ENCODE assay signal across 30 cellular contexts in the genomic region with DNA sequence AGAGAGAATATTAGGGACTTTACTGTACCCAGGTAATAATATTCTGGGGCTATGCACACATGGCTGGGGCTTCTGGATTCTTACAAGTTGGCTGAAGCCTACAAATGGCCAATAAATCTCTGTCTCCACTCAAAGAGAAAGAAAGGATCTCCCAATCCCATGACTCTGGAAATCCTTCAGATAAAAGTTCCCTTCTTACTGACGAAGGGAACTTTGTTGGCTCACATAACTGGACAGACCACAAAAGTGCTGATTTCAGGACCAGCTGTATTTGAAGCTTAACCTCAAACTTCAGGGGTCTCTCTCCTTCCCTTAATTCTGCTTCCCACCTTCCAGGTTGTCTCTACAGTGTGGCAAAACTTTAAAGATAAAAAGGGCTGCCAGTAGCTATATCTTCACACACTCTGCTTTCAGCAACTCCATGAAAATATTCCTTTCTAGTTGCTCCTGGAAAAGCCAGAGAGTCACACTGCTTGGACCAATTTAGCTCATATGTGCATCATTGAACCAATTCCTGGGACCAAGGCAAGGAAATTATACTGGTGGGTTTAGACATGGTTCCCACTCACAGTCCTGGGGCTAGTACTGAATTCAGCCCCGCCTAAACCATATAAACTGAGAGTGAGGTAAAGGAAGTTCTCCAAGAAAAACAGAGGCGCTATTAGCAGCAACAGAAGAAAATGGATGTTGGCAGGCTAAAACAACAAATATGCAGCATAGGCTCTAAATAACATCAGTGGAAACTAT.
"Had no signal": no experiment of that assay in that cellular context is flagged by ENCODE, and none has a peak within 500 bp of the region (broad histone marks: within the 10 kb centered on the region; RNA-seq: fewer than 3 reads in every experiment).

No MANE protein-coding gene starts in this region.

- H3K27ac ChIP-seq: foreskin keratinocyte, lower lobe of right lung, neural progenitor cell, right lobe of liver, stomach had no signal

- H3K4me2 ChIP-seq: neural progenitor cell had no signal

- H3K9me3 ChIP-seq: heart left ventricle, lower lobe of right lung, right lobe of liver, stomach, tibial nerve had no signal

- H3K4me3 ChIP-seq: heart left ventricle, lower lobe of right lung, neural progenitor cell, right lobe of liver, stomach, tibial nerve had no signal

- H3K27me3 ChIP-seq: foreskin keratinocyte, neural progenitor cell, right lobe of liver, stomach, tibial nerve had no signal

- H3K4me1 ChIP-seq: foreskin keratinocyte, lower lobe of right lung, stomach had no signal

- ATAC-seq: foreskin keratinocyte; left lobe of liver; lower lobe of right lung; natural killer cell; right lobe of liver; stimulated activated memory B cell treated with anti-CD40 and anti-IgM and Interleukin-4, amounts not matched to agents 10 μg/mL and 1 μg/mL and 100 μg/mL, for 72 hours; WTC11 had no signal

- DNase-seq: activated CD4-positive, alpha-beta memory T cell treated with anti-CD3 and anti-CD28 coated beads, Interleukin-2, amount 10 ng/mL, durations not matched to agents 7 days and 5 days; activated CD4-positive, alpha-beta T cell treated with anti-CD3 and anti-CD28 coated beads for 1 hour; activated CD4-positive, alpha-beta T cell treated with anti-CD3 and anti-CD28 coated beads, Interleukin-2, amount 10 ng/mL, durations not matched to agents 7 days and 5 days; activated CD8-positive, alpha-beta memory T cell treated with anti-CD3 and anti-CD28 coated beads, Interleukin-2, amount 50 U/mL, for 48 hours; activated gamma-delta T cell; activated naive CD4-positive, alpha-beta T cell treated with anti-CD3 and anti-CD28 coated beads, Interleukin-2, amount 10 ng/mL, durations not matched to agents 7 days and 5 days; activated naive CD8-positive, alpha-beta T cell treated with anti-CD3 and anti-CD28 coated beads, Interleukin-2, amount 10 ng/mL, durations not matched to agents 7 days and 5 days; activated T-cell treated with anti-CD3 and anti-CD28 coated beads, Interleukin-2, amount 50 U/mL, for 24 hours; amygdala; caudate nucleus; foreskin keratinocyte; heart left ventricle; lower lobe of right lung; mesenchymal stem cell; natural killer cell; occipital lobe; posterior cingulate gyrus; right lobe of liver; stimulated activated CD4-positive, alpha-beta T cell treated with anti-CD3 and anti-CD28 coated beads, Interleukin-1b, Interleukin-23, amount 100 ng/mL, for 48 hours; stimulated activated CD4-positive, alpha-beta T cell treated with anti-CD3 and anti-CD28 coated beads, Interleukin-4, amount 100 ng/mL, for 4 hours; stimulated activated CD8-positive, alpha-beta memory T cell treated with anti-CD3 and anti-CD28 coated beads, Interleukin-4, amount 100 ng/mL, for 48 hours; stomach; T-helper 2 cell had no signal

- FAIRE-seq: endothelial cell of umbilical vein, small intestine had no signal

- H2AFZ ChIP-seq: neural progenitor cell had no signal

- H3K36me3 ChIP-seq: heart left ventricle, lower lobe of right lung, neural progenitor cell, right lobe of liver, stomach, tibial nerve had no signal
